ENCODE assay signal across 17 cellular contexts in the genomic region with DNA sequence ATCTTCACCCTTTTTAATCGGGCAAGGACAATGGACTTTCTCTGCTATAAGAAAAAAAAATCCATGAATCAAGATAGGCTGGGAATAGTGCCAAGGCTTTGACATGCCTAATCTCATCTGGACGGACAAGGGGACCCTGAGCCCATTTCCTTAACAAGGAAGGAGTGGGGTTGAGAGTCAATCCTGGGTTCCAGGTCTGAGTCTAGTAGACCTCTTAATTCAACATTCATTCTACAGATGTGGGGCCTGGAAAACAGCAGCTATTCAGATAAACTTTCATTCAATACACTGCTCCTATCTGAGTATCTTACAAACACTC.
DNase-seq lines count a peak whose midpoint lies in the region; ATAC-seq lines count a peak whose summit lies in the region.
"Had no signal": no experiment of that assay in that cellular context is flagged by ENCODE, and none has a peak within 500 bp of the region (broad histone marks: within the 10 kb centered on the region; RNA-seq: fewer than 3 reads in every experiment).

No MANE protein-coding gene starts in this region.

- H3K4me1 Mint-ChIP-seq in CD4-positive, CD25-positive, alpha-beta regulatory T cell, result peaks cover 17 to 98% (median 63%) of the 10 kb centered on the region in 4 donors
- peaks cover 81 to 98% (median 95%) of the 10 kb centered on the region in 3 donors for H3K4me1 Mint-ChIP-seq in CD8-positive, alpha-beta memory T cell
- H3K4me1 Mint-ChIP-seq in activated T-helper 17 cell treated with anti-CD3 and anti-CD28 coated beads, Interleukin-2, amount 50 U/mL, for 72 hours, result peaks cover 34% of the 10 kb centered on the region
- H3K4me1 Mint-ChIP-seq in naive thymus-derived CD4-positive, alpha-beta T cell, result peaks cover 71 to 100% (median 95%) of the 10 kb centered on the region in 7 donors

- no peak for DNase-seq in CD4-positive, CD25-positive, alpha-beta regulatory T cell
- no peak for DNase-seq in CD8-positive, alpha-beta memory T cell
- no peak for DNase-seq in naive thymus-derived CD4-positive, alpha-beta T cell
- no peak for DNase-seq in NCI-H1694 treated with DMSO at 0.1 percent for 48 hours (lab: John Stamatoyannopoulos, UW)
- DNase-seq: activated CD4-positive, alpha-beta T cell treated with anti-CD3 and anti-CD28 coated beads, Interleukin-2, amount 50 U/mL, for 48 hours; activated naive CD4-positive, alpha-beta T cell treated with anti-CD3 and anti-CD28 coated beads for 36 hours; central memory CD4-positive, alpha-beta T cell; Kasumi-1; NCI-H1694; NCI-H510A had no signal

- H3K27me3 ChIP-seq in CD4-positive, CD25-positive, alpha-beta regulatory T cell (ENCODE audit: control insufficient read depth, insufficient read depth, low read length), result no peaks in the 10 kb centered on the region
- H3K27me3 ChIP-seq in CD8-positive, alpha-beta memory T cell (ENCODE audit: insufficient read depth, low read length, poor library complexity, severe bottlenecking), result no peaks in the 10 kb centered on the region
- H3K27me3 ChIP-seq in naive thymus-derived CD4-positive, alpha-beta T cell (ENCODE audit: control insufficient read depth in 2 of 2, insufficient read depth in 2 of 2, low read length in 2 of 2), result no peaks in the 10 kb centered on the region
- H3K27me3 ChIP-seq: suprapubic skin had no signal

- CTCF ChIA-PET in CD8-positive, alpha-beta memory T cell (lab: Charles Lee), result interaction anchor here (1.6 to 5.3 kb wide), 5 partner anchors 16 to 92 kb away, joined by 4 to 109 read pairs (median 5); a partner anchor contains a TSS
- CTCF ChIA-PET in naive thymus-derived CD4-positive, alpha-beta T cell (lab: Charles Lee), result interaction anchor here (0.7 to 6.6 kb wide), 3 partner anchors 11 to 94 kb away, joined by 3 to 101 read pairs (median 3); a partner anchor contains a TSS

- POLR2A ChIA-PET in CD8-positive, alpha-beta memory T cell (lab: Charles Lee), result interaction anchor here (1.3 kb wide), 1 partner anchor 15 kb away, joined by 5 read pairs; no protein-coding TSS in a partner anchor
- POLR2A ChIA-PET in naive thymus-derived CD4-positive, alpha-beta T cell (lab: Charles Lee), result interaction anchor here (0.6 to 2.0 kb wide), 6 partner anchors 12 to 298 kb away, joined by 3 to 10 read pairs (median 4); no protein-coding TSS in a partner anchor

- H3K4me3 ChIP-seq in CD4-positive, CD25-positive, alpha-beta regulatory T cell (ENCODE audit: low read depth, low read length), result no peak overlapping the region
- H3K4me3 ChIP-seq in CD8-positive, alpha-beta memory T cell (ENCODE audit: low read length), result no peak overlapping the region
- H3K4me3 ChIP-seq in naive thymus-derived CD4-positive, alpha-beta T cell (ENCODE audit: low read length), result no peak overlapping the region
- H3K4me3 ChIP-seq: mucosa of descending colon, suprapubic skin had no signal

- peak overlapping the region in 2 of 4 donors; percentile 35 to 72 for H3K4me3 Mint-ChIP-seq in CD4-positive, CD25-positive, alpha-beta regulatory T cell
- no peak overlapping the region for H3K4me3 Mint-ChIP-seq in CD8-positive, alpha-beta memory T cell
- peak overlapping the region; percentile 86 for H3K4me3 Mint-ChIP-seq in activated T-helper 17 cell treated with anti-CD3 and anti-CD28 coated beads, Interleukin-2, amount 50 U/mL, for 72 hours
- peak overlapping the region in 3 of 10 donors; percentile 23 to 98 (median 79) for H3K4me3 Mint-ChIP-seq in naive thymus-derived CD4-positive, alpha-beta T cell
- H3K4me3 Mint-ChIP-seq: activated naive CD4-positive, alpha-beta T cell treated with anti-CD3 and anti-CD28 coated beads for 36 hours had no signal

- H3K9me3 Mint-ChIP-seq in CD4-positive, CD25-positive, alpha-beta regulatory T cell, result no peaks in the 10 kb centered on the region
- H3K9me3 Mint-ChIP-seq in CD8-positive, alpha-beta memory T cell, result no peaks in the 10 kb centered on the region
- no peaks in the 10 kb centered on the region for H3K9me3 Mint-ChIP-seq in activated T-helper 17 cell treated with anti-CD3 and anti-CD28 coated beads, Interleukin-2, amount 50 U/mL, for 72 hours
- H3K9me3 Mint-ChIP-seq in naive thymus-derived CD4-positive, alpha-beta T cell, result peaks cover 0 to 3% (median 0%) of the 10 kb centered on the region in 11 donors
- H3K9me3 Mint-ChIP-seq: activated naive CD4-positive, alpha-beta T cell treated with anti-CD3 and anti-CD28 coated beads for 36 hours had no signal

- no peaks in the 10 kb centered on the region for H3K27me3 Mint-ChIP-seq in CD4-positive, CD25-positive, alpha-beta regulatory T cell
- peaks cover 0 to 7% of the 10 kb centered on the region in 2 donors for H3K27me3 Mint-ChIP-seq in CD8-positive, alpha-beta memory T cell
- no peaks in the 10 kb centered on the region for H3K27me3 Mint-ChIP-seq in activated T-helper 17 cell treated with anti-CD3 and anti-CD28 coated beads, Interleukin-2, amount 50 U/mL, for 72 hours
- no peaks in the 10 kb centered on the region for H3K27me3 Mint-ChIP-seq in naive thymus-derived CD4-positive, alpha-beta T cell
- H3K27me3 Mint-ChIP-seq: progenitor cell of endocrine pancreas had no signal

- H3K9me3 ChIP-seq in CD4-positive, CD25-positive, alpha-beta regulatory T cell (ENCODE audit: control insufficient read depth in 2 of 2, low read length in 2 of 2), result no peaks in the 10 kb centered on the region
- no peaks in the 10 kb centered on the region for H3K9me3 ChIP-seq in CD8-positive, alpha-beta memory T cell (ENCODE audit: low read length)
- H3K9me3 ChIP-seq in naive thymus-derived CD4-positive, alpha-beta T cell (ENCODE audit: control insufficient read depth in 2 of 3, low read length in 3 of 3), result no peaks in the 10 kb centered on the region
- H3K9me3 ChIP-seq: mucosa of descending colon, suprapubic skin had no signal

- peak overlapping the region; percentile 99 to 100 (median 100) for H3K27ac Mint-ChIP-seq in CD4-positive, CD25-positive, alpha-beta regulatory T cell
- H3K27ac Mint-ChIP-seq in CD8-positive, alpha-beta memory T cell, result peak overlapping the region; percentile 78 to 99 (median 98)
- peak overlapping the region; percentile 93 for H3K27ac Mint-ChIP-seq in activated T-helper 17 cell treated with anti-CD3 and anti-CD28 coated beads, Interleukin-2, amount 50 U/mL, for 72 hours
- peak overlapping the region in 8 of 9 donors; percentile 70 to 100 (median 99) for H3K27ac Mint-ChIP-seq in naive thymus-derived CD4-positive, alpha-beta T cell

- H3K36me3 Mint-ChIP-seq in CD4-positive, CD25-positive, alpha-beta regulatory T cell, result peaks cover 47% of the 10 kb centered on the region
- peaks cover 0 to 98% (median 5%) of the 10 kb centered on the region in 3 donors for H3K36me3 Mint-ChIP-seq in CD8-positive, alpha-beta memory T cell
- peaks cover 86% of the 10 kb centered on the region for H3K36me3 Mint-ChIP-seq in activated T-helper 17 cell treated with anti-CD3 and anti-CD28 coated beads, Interleukin-2, amount 50 U/mL, for 72 hours (ENCODE audit: low read depth)
- peaks cover 0 to 32% (median 21%) of the 10 kb centered on the region in 5 donors for H3K36me3 Mint-ChIP-seq in naive thymus-derived CD4-positive, alpha-beta T cell

- H3K27ac ChIP-seq in CD4-positive, CD25-positive, alpha-beta regulatory T cell (ENCODE audit: insufficient read depth, low read length, poor library complexity, severe bottlenecking), result peak overlapping the region; percentile 66
- no peak overlapping the region for H3K27ac ChIP-seq in CD8-positive, alpha-beta memory T cell (ENCODE audit: low read depth, low read length)
- H3K27ac ChIP-seq in naive thymus-derived CD4-positive, alpha-beta T cell (ENCODE audit: low read depth, low read length), result peak overlapping the region; percentile 81
- H3K27ac ChIP-seq: HL-60, suprapubic skin had no signal

- H3K36me3 ChIP-seq in CD4-positive, CD25-positive, alpha-beta regulatory T cell (ENCODE audit: control insufficient read depth, insufficient read depth, low read length), result peaks cover 70% of the 10 kb centered on the region
- peaks cover 45% of the 10 kb centered on the region for H3K36me3 ChIP-seq in CD8-positive, alpha-beta memory T cell (ENCODE audit: insufficient read depth, low read length)
- H3K36me3 ChIP-seq in naive thymus-derived CD4-positive, alpha-beta T cell (ENCODE audit: control insufficient read depth in 2 of 3, insufficient read depth in 3 of 3, low read length in 3 of 3), result peaks cover 7 to 68% (median 32%) of the 10 kb centered on the region in 3 experiments
- H3K36me3 ChIP-seq: suprapubic skin had no signal

- no peak for ATAC-seq in CD4-positive, CD25-positive, alpha-beta regulatory T cell (ENCODE audit: low read depth in 2 of 2)
- no peak for ATAC-seq in activated T-helper 17 cell treated with anti-CD3 and anti-CD28 coated beads, Interleukin-2, amount 50 U/mL, for 72 hours (replicated peaks)
- ATAC-seq in naive thymus-derived CD4-positive, alpha-beta T cell, result no peak
- ATAC-seq in GM21825 (IDR thresholded peaks at IDR 0.05; ENCODE audit: unreplicated experiment), result no peak
- ATAC-seq in HG03025 (IDR thresholded peaks at IDR 0.05; ENCODE audit: low FRiP score, unreplicated experiment), result no peak
- ATAC-seq: mucosa of descending colon had no signal

- intact Hi-C loops in naive thymus-derived CD4-positive, alpha-beta T cell (cut with micrococcal nuclease), result loop anchor here (10.0 kb wide), 2 partner anchors 538 to 548 kb away; a partner anchor contains a TSS

- H3K4me1 ChIP-seq in CD4-positive, CD25-positive, alpha-beta regulatory T cell (ENCODE audit: control insufficient read depth, insufficient read depth, low read length, poor library complexity, severe bottlenecking), result peaks cover 88% of the 10 kb centered on the region
- peaks cover 97% of the 10 kb centered on the region for H3K4me1 ChIP-seq in CD8-positive, alpha-beta memory T cell (ENCODE audit: insufficient read depth, low read length)
- H3K4me1 ChIP-seq in naive thymus-derived CD4-positive, alpha-beta T cell (ENCODE audit: control insufficient read depth in 2 of 2, insufficient read depth in 2 of 2, low read length in 2 of 2), result peaks cover 47 to 77% of the 10 kb centered on the region in 2 donors
